In the genomic region with DNA sequence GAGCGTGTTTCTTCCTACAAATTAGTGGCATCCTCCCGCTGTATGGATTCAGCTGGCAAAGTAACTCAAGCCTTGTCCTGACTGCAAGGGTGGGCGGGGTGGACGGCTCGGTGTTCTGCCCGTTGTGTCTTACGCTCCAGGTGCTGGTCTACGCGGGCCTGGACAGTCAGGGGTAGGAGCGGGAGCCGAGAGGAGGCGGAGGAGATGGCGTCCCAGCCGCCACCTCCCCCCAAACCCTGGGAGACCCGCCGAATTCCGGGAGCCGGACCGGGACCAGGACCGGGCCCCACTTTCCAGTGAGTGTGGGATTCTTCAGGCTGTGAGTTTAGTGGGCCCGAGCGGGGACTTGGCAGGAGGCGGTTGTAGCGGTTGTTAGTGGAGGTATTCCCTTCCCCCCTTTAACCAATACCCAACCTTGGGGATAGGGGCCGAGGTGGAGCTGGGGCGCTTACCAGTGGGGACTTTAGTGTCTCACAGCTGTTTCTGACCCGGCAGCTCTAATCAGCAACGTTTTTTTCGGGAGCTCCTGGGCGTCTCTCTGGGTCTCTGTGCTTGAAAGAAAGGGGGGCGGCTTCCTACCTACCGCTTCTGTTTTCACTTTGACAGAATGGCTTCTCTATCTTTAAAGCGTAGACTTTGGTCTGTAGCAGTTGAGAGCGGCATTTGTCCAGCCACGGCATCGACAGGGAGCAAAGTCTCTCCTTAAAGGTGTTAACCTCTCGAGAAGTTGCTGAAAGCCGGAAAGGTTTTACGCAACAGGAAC, we compare ENCODE assay signal across 8 cellular contexts. TPM values are rescaled to one million over a fixed set of nuclear protein-coding genes. Genes with fewer than 3 reads are reported as not detected.
DNase-seq lines count a peak whose midpoint lies in the region; ATAC-seq and TF ChIP-seq lines count a peak whose summit lies in the region.

A gene with protein sequence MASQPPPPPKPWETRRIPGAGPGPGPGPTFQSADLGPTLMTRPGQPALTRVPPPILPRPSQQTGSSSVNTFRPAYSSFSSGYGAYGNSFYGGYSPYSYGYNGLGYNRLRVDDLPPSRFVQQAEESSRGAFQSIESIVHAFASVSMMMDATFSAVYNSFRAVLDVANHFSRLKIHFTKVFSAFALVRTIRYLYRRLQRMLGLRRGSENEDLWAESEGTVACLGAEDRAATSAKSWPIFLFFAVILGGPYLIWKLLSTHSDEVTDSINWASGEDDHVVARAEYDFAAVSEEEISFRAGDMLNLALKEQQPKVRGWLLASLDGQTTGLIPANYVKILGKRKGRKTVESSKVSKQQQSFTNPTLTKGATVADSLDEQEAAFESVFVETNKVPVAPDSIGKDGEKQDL (plus strand): TSS at position 165 of the 763 bp plus-strand sequence. CDS start 40 bp downstream, at position 205.
A gene with protein sequence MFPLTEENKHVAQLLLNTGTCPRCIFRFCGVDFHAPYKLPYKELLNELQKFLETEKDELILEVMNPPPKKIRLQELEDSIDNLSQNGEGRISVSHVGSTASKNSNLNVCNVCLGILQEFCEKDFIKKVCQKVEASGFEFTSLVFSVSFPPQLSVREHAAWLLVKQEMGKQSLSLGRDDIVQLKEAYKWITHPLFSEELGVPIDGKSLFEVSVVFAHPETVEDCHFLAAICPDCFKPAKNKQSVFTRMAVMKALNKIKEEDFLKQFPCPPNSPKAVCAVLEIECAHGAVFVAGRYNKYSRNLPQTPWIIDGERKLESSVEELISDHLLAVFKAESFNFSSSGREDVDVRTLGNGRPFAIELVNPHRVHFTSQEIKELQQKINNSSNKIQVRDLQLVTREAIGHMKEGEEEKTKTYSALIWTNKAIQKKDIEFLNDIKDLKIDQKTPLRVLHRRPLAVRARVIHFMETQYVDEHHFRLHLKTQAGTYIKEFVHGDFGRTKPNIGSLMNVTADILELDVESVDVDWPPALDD (minus strand): TSS at position 700 of the 763 bp plus-strand sequence. CDS start 6,365 bp downstream, outside the sequence.

- peaks cover 57% of the 10 kb centered on the region for H3K79me2 ChIP-seq in SU-DHL-6 (ENCODE audit: insufficient read depth, low read length)

- peak within 1 kb of the TSS; percentile 91 for H2AFZ ChIP-seq in SU-DHL-6 (ENCODE audit: low read depth, low read length, severe bottlenecking)

- ATAC-seq in right cardiac atrium (peak; percentile 98), aorta (ENCODE audit: low FRiP score) (peak; percentile 96)

- H3K4me1 ChIP-seq in right cardiac atrium (ENCODE audit: control insufficient read depth, insufficient read depth, low read length) (no peaks in the 10 kb centered on the region), aorta (ENCODE audit: control insufficient read depth in 1 of 2, insufficient read depth in 2 of 2, low read length in 2 of 2) (peaks cover 0 to 2% of the 10 kb centered on the region in 2 donors)

- H3K9ac ChIP-seq in SU-DHL-6 (ENCODE audit: low read length) = peak within 1 kb of the TSS; percentile 83

- H3F3A ChIP-seq in SU-DHL-6 (ENCODE audit: insufficient read depth) = peaks cover 14% of the 10 kb centered on the region; the same call in 1 of the 2 replicates

- DNase-seq in H7 (peak; percentile 82), M059J (ENCODE audit: low read depth) (peak; percentile 74), amniotic stem cell (lab: John Stamatoyannopoulos, UW) (peak; percentile 47), right cardiac atrium (peak; percentile 73 to 86 (median 84)), putamen (ENCODE audit: low spot score) (peak; percentile 3), aorta (peak; percentile 82 to 90)

- TF ChIP-seq CTCF in SU-DHL-6 (IDR thresholded peaks at IDR 0.05; ENCODE audit: insufficient read depth, low read length, poor library complexity, severe bottlenecking) = no peak

- H3K4me3 ChIP-seq in H7 (ENCODE audit: insufficient read depth, low read depth, low read length) (peak within 1 kb of the TSS; percentile 60), SU-DHL-6 (ENCODE audit: insufficient read depth, low read length, poor library complexity, severe bottlenecking) (peak within 1 kb of the TSS; percentile 85), right cardiac atrium (ENCODE audit: low read length) (peak within 1 kb of the TSS; percentile 88), aorta (ENCODE audit: low read length in 2 of 2) (peak within 1 kb of the TSS; percentile 95)

- H3K9me3 ChIP-seq in SU-DHL-6 (ENCODE audit: insufficient read depth, low read length) (no peaks in the 10 kb centered on the region), right cardiac atrium (ENCODE audit: control insufficient read depth, low read length) (no peaks in the 10 kb centered on the region), aorta (ENCODE audit: control insufficient read depth, low read length) (no peaks in the 10 kb centered on the region)

- H3K36me3 ChIP-seq in H7 (replicated peaks; ENCODE audit: control insufficient read depth, insufficient read depth, low read length) = peaks cover 3% of the 10 kb centered on the region; the same call in 1 of the 2 replicates
- H3K36me3 ChIP-seq in SU-DHL-6 (ENCODE audit: low read length) = no peaks in the 10 kb centered on the region; the same call in 1 of the 2 replicates
- H3K36me3 ChIP-seq in aorta (ENCODE audit: control insufficient read depth in 1 of 2, insufficient read depth in 2 of 2, low read length in 1 of 2) = no peaks in the 10 kb centered on the region

- H3K9me2 ChIP-seq in SU-DHL-6 (replicated peaks; ENCODE audit: insufficient read depth, low read length) = no peaks in the 10 kb centered on the region

- 0 out of 2 replicates have a peak, but pooled peaks cover 4% of the 10 kb centered on the region for H4K20me1 ChIP-seq in SU-DHL-6 (ENCODE audit: low read depth, low read length)

- intact Hi-C loops in right cardiac atrium (cut with DNase I) = no loop called here
- intact Hi-C loops in aorta (cut with DNase I) = loop anchor here in 1 of 2 donors (5.0 kb wide), 1 partner anchor 50 kb away; a partner anchor contains a TSS

- H3K27me3 ChIP-seq in H7 (ENCODE audit: control insufficient read depth, insufficient read depth, low read length) = no peaks in the 10 kb centered on the region
- H3K27me3 ChIP-seq in SU-DHL-6 (ENCODE audit: low read length) = no peaks in the 10 kb centered on the region
- no peaks in the 10 kb centered on the region for H3K27me3 ChIP-seq in right cardiac atrium (ENCODE audit: control insufficient read depth, insufficient read depth)
- no peaks in the 10 kb centered on the region for H3K27me3 ChIP-seq in aorta (ENCODE audit: control insufficient read depth in 1 of 2, insufficient read depth in 2 of 2, low read length in 1 of 2)

- peak within 1 kb of the TSS; percentile 98 for H3K4me2 ChIP-seq in SU-DHL-6 (ENCODE audit: low read depth, low read length, poor library complexity, severe bottlenecking)

- under 1% methylated on average over 39 of the region's 39 CpGs for WGBS in right cardiac atrium
- 0% methylated on average over 39 of the region's 39 CpGs for WGBS in aorta, 2 donors

- H3K27ac ChIP-seq in SU-DHL-6 (ENCODE audit: low read depth, low read length) (peak within 1 kb of the TSS; percentile 89), right cardiac atrium (ENCODE audit: low read length) (peak within 1 kb of the TSS; percentile 81), aorta (ENCODE audit: low read depth in 1 of 2, low read length in 2 of 2) (peak within 1 kb of the TSS; percentile 73 to 79)

- TF ChIP-seq POLR2A in GM10847 (IDR thresholded peaks at IDR 0.05; ENCODE audit: extremely low read depth, insufficient read length) = peak; percentile 45

RNA-seq across cellular contexts. Expression of the first gene that starts in this region (rescaled TPM):
- total RNA-seq in H7 (2014; rRNA removed; shearing (Covaris generic)) = 24.2 and 26.3 TPM in 2 replicates
- 47.8 and 59.4 TPM in 2 replicates for total RNA-seq in M059J (2014; rRNA removed; shearing (Covaris generic))
- total RNA-seq in right cardiac atrium = 10 to 100 TPM; 19.8 to 23.8 (median 21.5) TPM
- polyA plus RNA-seq in right cardiac atrium = 12.4 TPM
- 10 to 100 TPM; 17.6 to 20.7 TPM for total RNA-seq in aorta
- polyA plus RNA-seq in aorta = 1 to 10 TPM; 6.5 to 8.8 TPM

RNA-seq across cellular contexts. Expression of the second gene that starts in this region (rescaled TPM):
- 3.4 and 5.8 TPM in 2 replicates for total RNA-seq in H7 (2014; rRNA removed; shearing (Covaris generic))
- total RNA-seq in M059J (2014; rRNA removed; shearing (Covaris generic)) = 5.7 and 6.8 TPM in 2 replicates
- total RNA-seq in right cardiac atrium = 1 to 10 TPM; 3.4 to 4.6 (median 3.8) TPM
- polyA plus RNA-seq in right cardiac atrium = 2.9 TPM
- 1 to 10 TPM; 3.3 to 5.5 TPM for total RNA-seq in aorta
- polyA plus RNA-seq in aorta = 1 to 10 TPM; 3.9 to 5.6 TPM

Comparison
In these comparisons a context has a peak if more than half of its experiments do, and no peak if none do; other contexts are left out.
1. Peak in every context shown above with its lines: DNase-seq, ATAC-seq, H3K4me3 ChIP-seq and H3K27ac ChIP-seq.
2. DNase-seq: peak in every context shown above with its lines; median percentile 86 in aorta; 84 in right cardiac atrium; 82 in H7; 74 in M059J; 47 in amniotic stem cell; 3 in putamen.